In genomic region chr22:38489142-38489541, GRCh38 we compare ENCODE assay signal across 21 cellular contexts. TPM values are rescaled to one million over a fixed set of nuclear protein-coding genes. Genes with fewer than 3 reads are reported as not detected.
A peak's percentile ranks its signal among the peaks of the same experiment; 100 is the strongest.
DNase-seq lines count a peak whose midpoint lies in the region; ATAC-seq, FAIRE-seq and TF ChIP-seq lines count a peak whose summit lies in the region.
"Had no signal": no experiment of that assay in that cellular context is flagged by ENCODE, and none has a peak within 500 bp of the region (broad histone marks: within the 10 kb centered on the region; RNA-seq: fewer than 3 reads in every experiment).

No MANE protein-coding gene starts in this region.

- H3K4me2 ChIP-seq in GM12878 (ENCODE audit: control insufficient read depth, insufficient read depth) (no peak overlapping the region), smooth muscle cell (no peak overlapping the region)

- 92% methylated on average over 17 of the region's 17 CpGs for WGBS in GM12878 (ENCODE audit: insufficient coverage, insufficient replicate concordance, low lambda C conversion rate, missing lambda C conversion rate)
- WGBS in smooth muscle cell (ENCODE audit: low lambda C conversion rate) = 96% methylated on average over 17 of the region's 17 CpGs

- H3K27ac ChIP-seq in GM12878 (ENCODE audit: control insufficient read depth, insufficient read depth) (no peak overlapping the region), smooth muscle cell (ENCODE audit: low read depth) (peak overlapping the region; percentile 75)
- H3K27ac ChIP-seq: RWPE1 had no signal

- no peaks in the 10 kb centered on the region for H3K27me3 Mint-ChIP-seq in activated T-cell treated with anti-CD3 and anti-CD28 coated beads, Interleukin-2, amount 50 U/mL, for 72 hours (ENCODE audit: low read depth)

- H3K79me2 ChIP-seq in GM12878 (ENCODE audit: control insufficient read depth, insufficient read depth, low read length) (no peaks in the 10 kb centered on the region; the same call in none of the 2 replicates), smooth muscle cell (ENCODE audit: low read depth) (peaks cover 37% of the 10 kb centered on the region)

- DNase-seq in activated T-cell treated with anti-CD3 and anti-CD28 coated beads, Interleukin-2, amount 50 U/mL, for 72 hours = no peak
- no peak for DNase-seq in activated T-cell treated with anti-CD3 and anti-CD28 coated beads, Interleukin-2, amount 50 U/mL, for 48 hours
- DNase-seq in GM12878 (ENCODE audit: low read depth, low spot score) (no peak), smooth muscle cell (lab: John Stamatoyannopoulos, UW; ENCODE audit: unreplicated experiment) (no peak), DMS53 (lab: John Stamatoyannopoulos, UW) (no peak)
- DNase-seq: GF-D8; Karpas-422; MM.1S; NCI-H1105; NCI-H1694 treated with DMSO at 0.1 percent for 48 hours; NCI-H345; NCI-H526 treated with DMSO at 0.1 percent for 48 hours; NK-92 treated with Interleukin-12 subunit alpha and Interleukin-12 subunit beta, amount 100 ng/mL, for 24 hours; OCI-M1 had no signal

- TF ChIP-seq CTCF in GM12878 (IDR thresholded peaks at IDR 0.05 in 2 of 3, conservative IDR thresholded peaks at IDR 0.05 in 1 of 3; ENCODE audit: control insufficient read depth in 2 of 3, extremely low read depth in 1 of 3, insufficient read depth in 1 of 3, low read depth in 3 of 3, low read length in 3 of 3) = no peak
- no peak for TF ChIP-seq CTCF in smooth muscle cell (IDR thresholded peaks at IDR 0.05; ENCODE audit: borderline replicate concordance, insufficient read depth, poor library complexity, severe bottlenecking)

- intact Hi-C loops in GM12878 (cut with micrococcal nuclease; ENCODE audit: unreplicated experiment) = loop anchor here (10.0 kb wide), 1 partner anchor 434 kb away; the partner anchor contains the start of gene PICK1

- H3K27ac Mint-ChIP-seq in activated T-cell treated with anti-CD3 and anti-CD28 coated beads, Interleukin-2, amount 50 U/mL, for 72 hours = peak overlapping the region; percentile 18

- SMC1A ChIA-PET in GM12878 (lab: Charles Lee; ENCODE audit: uncharacterized antibody, unreplicated experiment) = interaction anchor here (0.7 kb wide), 1 partner anchor 87 kb away, joined by 3 read pairs; no protein-coding TSS in a partner anchor

- H3K4me1 Mint-ChIP-seq in activated T-cell treated with anti-CD3 and anti-CD28 coated beads, Interleukin-2, amount 50 U/mL, for 72 hours (ENCODE audit: low read depth) = peaks cover 75% of the 10 kb centered on the region
- H3K4me1 Mint-ChIP-seq: CD14-positive monocyte had no signal

- peaks cover 79% of the 10 kb centered on the region for H3F3A ChIP-seq in smooth muscle cell (ENCODE audit: low read depth)

- H3K27me3 ChIP-seq in GM12878 (replicated peaks in 1 of 2; ENCODE audit: control insufficient read depth in 2 of 2, insufficient read depth in 2 of 2, low read length in 1 of 2) (no peaks in the 10 kb centered on the region), smooth muscle cell (ENCODE audit: low read depth) (no peaks in the 10 kb centered on the region)

- H3K9me3 Mint-ChIP-seq in activated T-cell treated with anti-CD3 and anti-CD28 coated beads, Interleukin-2, amount 50 U/mL, for 72 hours = no peaks in the 10 kb centered on the region
- H3K9me3 Mint-ChIP-seq: CD14-positive monocyte had no signal

- no peak for ATAC-seq in activated T-cell treated with anti-CD3 and anti-CD28 coated beads, Interleukin-2, amount 50 U/mL, for 72 hours (replicated peaks in 1 of 2)
- ATAC-seq in GM12878 (no peak), HG03439 (IDR thresholded peaks at IDR 0.05; ENCODE audit: unreplicated experiment) (no peak), GM18909 (IDR thresholded peaks at IDR 0.05; ENCODE audit: poor library complexity, unreplicated experiment) (no peak)

- H3K9ac ChIP-seq in GM12878 (ENCODE audit: control insufficient read depth, insufficient read depth, low read length) (no peak overlapping the region), smooth muscle cell (ENCODE audit: low read depth) (no peak overlapping the region)

- TF ChIP-seq EP300 in GM12878 (IDR thresholded peaks at IDR 0.05; ENCODE audit: borderline replicate concordance in 1 of 2, control insufficient read depth in 1 of 2, low read depth in 2 of 2, low read length in 2 of 2) = no peak

- POLR2A ChIA-PET in GM12878 (lab: Charles Lee) = no interaction called here

- RAD21 ChIA-PET in GM12878 (lab: Charles Lee; ENCODE audit: unreplicated experiment) = no interaction called here

- peaks cover 29 to 61% of the 10 kb centered on the region in 2 experiments for H3K36me3 ChIP-seq in GM12878 (ENCODE audit: control insufficient read depth in 2 of 2, insufficient read depth in 2 of 2, low read length in 1 of 2)
- H3K36me3 ChIP-seq in smooth muscle cell (ENCODE audit: low read depth) = peaks cover 31% of the 10 kb centered on the region

- TF ChIP-seq RAD21 in GM12878 (IDR thresholded peaks at IDR 0.05; ENCODE audit: insufficient read depth, low read depth, low read length) = no peak

- no peak for FAIRE-seq in GM12878 (lab: Jason Lieb, UNC)
- FAIRE-seq: A204.1 had no signal

- no peaks in the 10 kb centered on the region for H4K20me1 ChIP-seq in GM12878 (ENCODE audit: control insufficient read depth, insufficient read depth)
- peaks cover 97% of the 10 kb centered on the region for H4K20me1 ChIP-seq in smooth muscle cell (ENCODE audit: low read depth)

- in situ Hi-C loops in GM12878 (cut with MboI) = no loop called here

- H3K4me3 ChIP-seq in GM12878 (no peak overlapping the region), smooth muscle cell (no peak overlapping the region)
- H3K4me3 ChIP-seq: HAP-1 had no signal

- CTCF ChIA-PET in GM12878 (lab: Yijun Ruan, JAX) = interaction anchor here (1.0 to 1.2 kb wide), 2 partner anchors 16 to 437 kb away, joined by 3 to 4 read pairs; no protein-coding TSS in a partner anchor

- H2AFZ ChIP-seq in GM12878 (ENCODE audit: control insufficient read depth, low read depth, low read length) (no peak overlapping the region), smooth muscle cell (ENCODE audit: low read depth) (no peak overlapping the region)

- H3K4me1 ChIP-seq in GM12878 (ENCODE audit: control insufficient read depth, insufficient read depth, low read length) (no peaks in the 10 kb centered on the region), smooth muscle cell (ENCODE audit: low read depth) (no peaks in the 10 kb centered on the region)
- H3K4me1 ChIP-seq: HAP-1 had no signal

- H3K9me3 ChIP-seq in GM12878 (replicated peaks; ENCODE audit: control insufficient read depth, insufficient read depth, low read length) (no peaks in the 10 kb centered on the region), smooth muscle cell (replicated peaks; ENCODE audit: low read depth) (no peaks in the 10 kb centered on the region)
- H3K9me3 ChIP-seq: HAP-1 had no signal

- TF ChIP-seq POLR2A in GM19193 (IDR thresholded peaks at IDR 0.05; ENCODE audit: extremely low read depth, insufficient read depth, insufficient read length) (peak; percentile 25), GM12878 (IDR thresholded peaks at IDR 0.05; ENCODE audit: low read depth, low read length) (peak; percentile 67)

- H3K4me3 Mint-ChIP-seq in activated T-cell treated with anti-CD3 and anti-CD28 coated beads, Interleukin-2, amount 50 U/mL, for 72 hours = no peak overlapping the region
- H3K4me3 Mint-ChIP-seq: CD14-positive monocyte had no signal

- no TSS peak for BruUV-seq in GM12878 (replicated peaks; lab: Mats Ljungman, UMichigan)

- peaks cover 18 to 61% of the 10 kb centered on the region in 2 donors for H3K36me3 Mint-ChIP-seq in activated T-cell treated with anti-CD3 and anti-CD28 coated beads, Interleukin-2, amount 50 U/mL, for 72 hours (ENCODE audit: insufficient read depth in 2 of 2)

RNA-seq across cellular contexts. Expression of gene DDX17, which starts 17.0 kb away (rescaled TPM):
- total RNA-seq in activated T-cell treated with anti-CD3 and anti-CD28 coated beads, Interleukin-2, amount 50 U/mL, for 72 hours = 100 to 1,000 TPM; 374 to 431 TPM
- 1,768 and 1,800 TPM in 2 replicates for total RNA-seq in GM12878 (2013; cell fraction: nucleolus; rRNA removed)
- total RNA-seq in GM12878 (2014; rRNA removed) (377 and 419 TPM in 2 replicates), GM12878 (2014; rRNA removed; fragmentation: Illumina TruSeq; extraction: Trizol) (223 and 233 TPM in 2 replicates), GM12878 (2021) (340 and 342 TPM in 2 replicates), smooth muscle cell (182 and 201 TPM in 2 replicates)
- 163 TPM for polyA plus RNA-seq in GM12878 (2011; ENCODE audit: low read depth)
- polyA plus RNA-seq in GM12878 (2011; rRNA removed) (778 and 793 TPM in 2 replicates), GM12878 (2014; fragmentation: Illumina TruSeq; extraction: Trizol) (310 and 395 TPM in 2 replicates), GM12878 (2014; fragmentation: Nextera tagmentation; extraction: Ambion mirVana) (10 to 100 TPM; 47.1 to 91.4 TPM), GM12878 (2014; rRNA removed) (430 and 457 TPM in 2 replicates), GM12878 (2016; fragmentation: Nextera tagmentation; extraction: Ambion mirVana) (10 to 100 TPM; 25.2 to 30.9 TPM), smooth muscle cell (11.5 and 22.2 TPM in 2 replicates)
- polyA plus RNA-seq in GM12878 (2011; cell fraction: cytosol; rRNA removed) = 427 and 428 TPM in 2 replicates
- 1,697 and 1,958 TPM in 2 replicates for polyA plus RNA-seq in GM12878 (2011; cell fraction: nucleus; rRNA removed)
- 206 and 224 TPM in 2 replicates for polyA plus RNA-seq in GM12878 (2012)
- polyA minus RNA-seq in GM12878 (2011; rRNA and poly(A)+ RNA removed) = 499 and 606 TPM in 2 replicates
- polyA minus RNA-seq in GM12878 (2011; cell fraction: cytosol; rRNA and poly(A)+ RNA removed) = 150 and 173 TPM in 2 replicates
- 520 and 693 TPM in 2 replicates for polyA minus RNA-seq in GM12878 (2011; cell fraction: nucleus; rRNA and poly(A)+ RNA removed)

RNA-seq across cellular contexts. Expression of gene KDELR3, which starts 21.2 kb away (rescaled TPM):
- under 1 TPM; 0.31 to 0.37 TPM for total RNA-seq in activated T-cell treated with anti-CD3 and anti-CD28 coated beads, Interleukin-2, amount 50 U/mL, for 72 hours
- total RNA-seq in GM12878 (2013; cell fraction: nucleolus; rRNA removed) = 0.50 and 0.61 TPM in 2 replicates
- total RNA-seq in GM12878 (2014; rRNA removed) (0.45 TPM in 1 of 2 replicates, not detected in the other), GM12878 (2014; rRNA removed; fragmentation: Illumina TruSeq; extraction: Trizol) (0.18 TPM in 1 of 2 replicates, not detected in the other), GM12878 (2021) (0.18 and 0.19 TPM in 2 replicates), smooth muscle cell (163 and 207 TPM in 2 replicates)
- polyA plus RNA-seq in GM12878 (2011; ENCODE audit: low read depth) = 2.3 TPM
- polyA plus RNA-seq in GM12878 (2011; rRNA removed) (0.98 and 1.4 TPM in 2 replicates), GM12878 (2014; fragmentation: Illumina TruSeq; extraction: Trizol) (0.25 and 0.43 TPM in 2 replicates), GM12878 (2014; fragmentation: Nextera tagmentation; extraction: Ambion mirVana) (under 1 TPM; 0.24 TPM), GM12878 (2014; rRNA removed) (0.15 and 0.36 TPM in 2 replicates), GM12878 (2016; fragmentation: Nextera tagmentation; extraction: Ambion mirVana) (under 1 TPM; 0.32 to 0.36 TPM), smooth muscle cell (198 and 252 TPM in 2 replicates)
- 0.90 and 1.1 TPM in 2 replicates for polyA plus RNA-seq in GM12878 (2011; cell fraction: cytosol; rRNA removed)
- 0.24 and 0.34 TPM in 2 replicates for polyA plus RNA-seq in GM12878 (2011; cell fraction: nucleus; rRNA removed)
- polyA plus RNA-seq in GM12878 (2012) = 1.8 and 2.4 TPM in 2 replicates
- polyA minus RNA-seq in GM12878 (2011; rRNA and poly(A)+ RNA removed) = 0.62 and 1.1 TPM in 2 replicates
- polyA minus RNA-seq in GM12878 (2011; cell fraction: cytosol; rRNA and poly(A)+ RNA removed) = not detected in 2 replicates
- not detected in 2 replicates for polyA minus RNA-seq in GM12878 (2011; cell fraction: nucleus; rRNA and poly(A)+ RNA removed)
- polyA plus RNA-seq: CD14-positive monocyte had no signal

RNA-seq across cellular contexts. Expression of gene KCNJ4, which starts 34.1 kb away (rescaled TPM):
- total RNA-seq in activated T-cell treated with anti-CD3 and anti-CD28 coated beads, Interleukin-2, amount 50 U/mL, for 72 hours = not detected
- not detected in 2 replicates for total RNA-seq in GM12878 (2013; cell fraction: nucleolus; rRNA removed)
- not detected in 2 replicates for total RNA-seq in GM12878 (2014; rRNA removed)
- total RNA-seq in GM12878 (2014; rRNA removed; fragmentation: Illumina TruSeq; extraction: Trizol) = not detected in 2 replicates
- not detected in 2 replicates for total RNA-seq in GM12878 (2021)
- 0.12 TPM for polyA plus RNA-seq in GM12878 (2011; ENCODE audit: low read depth)
- polyA plus RNA-seq in GM12878 (2011; rRNA removed) = not detected in 2 replicates
- not detected in 2 replicates for polyA plus RNA-seq in GM12878 (2011; cell fraction: cytosol; rRNA removed)
- polyA plus RNA-seq in GM12878 (2011; cell fraction: nucleus; rRNA removed) = not detected in 2 replicates
- polyA plus RNA-seq in GM12878 (2012) = 0.07 and 0.13 TPM in 2 replicates
- not detected in 2 replicates for polyA plus RNA-seq in GM12878 (2014; fragmentation: Illumina TruSeq; extraction: Trizol)
- not detected for polyA plus RNA-seq in GM12878 (2014; fragmentation: Nextera tagmentation; extraction: Ambion mirVana)
- polyA plus RNA-seq in GM12878 (2014; rRNA removed) = not detected in 2 replicates
- polyA plus RNA-seq in GM12878 (2016; fragmentation: Nextera tagmentation; extraction: Ambion mirVana) = not detected
- not detected in 2 replicates for polyA minus RNA-seq in GM12878 (2011; rRNA and poly(A)+ RNA removed)
- not detected in 2 replicates for polyA minus RNA-seq in GM12878 (2011; cell fraction: cytosol; rRNA and poly(A)+ RNA removed)
- polyA minus RNA-seq in GM12878 (2011; cell fraction: nucleus; rRNA and poly(A)+ RNA removed) = not detected in 2 replicates
- 0.81 TPM in 1 of 2 replicates, not detected in the other for total RNA-seq in smooth muscle cell
- not detected in 2 replicates for polyA plus RNA-seq in smooth muscle cell
- polyA plus RNA-seq: CD14-positive monocyte had no signal

Comparison
In these comparisons a context has a peak if more than half of its experiments do, and no peak if none do; other contexts are left out.
1. RNA of gene KDELR3, which starts 21.2 kb away (total RNA-seq): 163 to 207 TPM in smooth muscle cell; 0.31 to 0.37 TPM in activated T-cell treated with anti-CD3 and anti-CD28 coated beads, Interleukin-2, amount 50 U/mL, for 72 hours and 0.18 to 0.61 TPM in GM12878; every median in the first group is over 100 times any median in the second.